In genomic region chr7:70434376-70434775, GRCh38 we compare ENCODE assay signal across 15 cellular contexts.
A peak's percentile ranks its signal among the peaks of the same experiment; 100 is the strongest.
DNase-seq lines count a peak whose midpoint lies in the region; ATAC-seq and TF ChIP-seq lines count a peak whose summit lies in the region.
"Had no signal": no experiment of that assay in that cellular context is flagged by ENCODE, and none has a peak within 500 bp of the region (broad histone marks: within the 10 kb centered on the region; RNA-seq: fewer than 3 reads in every experiment).

No MANE protein-coding gene starts in this region.

- no peak overlapping the region for H3K9ac ChIP-seq in neural cell (ENCODE audit: low read length)

- TF ChIP-seq CTCF in VCaP (conservative IDR thresholded peaks at IDR 0.05): peak; percentile 30
- TF ChIP-seq CTCF in neural cell (IDR thresholded peaks at IDR 0.05; ENCODE audit: poor library complexity, severe bottlenecking): peak; percentile 10
- no peak for TF ChIP-seq CTCF in glutamatergic neuron (IDR thresholded peaks at IDR 0.05; ENCODE audit: partially characterized antibody, unreplicated experiment)

- no peaks in the 10 kb centered on the region for H4K20me1 ChIP-seq in neural cell (ENCODE audit: insufficient read depth)

- H3K4me2 ChIP-seq in neural cell (ENCODE audit: low read length): no peak overlapping the region

- no peaks in the 10 kb centered on the region for H3K4me1 ChIP-seq in right cardiac atrium (ENCODE audit: control insufficient read depth, insufficient read depth, low read length)

- DNase-seq in NCI-H1417 (lab: John Stamatoyannopoulos, UW) (peak in 2 of 3 experiments; percentile 10 to 28), NCI-H1417 treated with DMSO at 0.1 percent for 48 hours (lab: John Stamatoyannopoulos, UW) (no peak), HT1080 (ENCODE audit: low read depth) (peak; percentile 3), right cardiac atrium (no peak), glutamatergic neuron (no peak)
- DNase-seq in stimulated activated naive B cell treated with anti-CD40 and anti-IgM and Interleukin-4, amounts not matched to agents 10 μg/mL and 1 μg/mL and 100 μg/mL, for 72 hours: no peak
- DNase-seq: activated CD4-positive, alpha-beta T cell treated with anti-CD3 and anti-CD28 coated beads, Interleukin-2, amount 10 ng/mL, durations not matched to agents 24 days and 14 days; activated T-cell treated with anti-CD3 and anti-CD28 coated beads, Interleukin-2, amount 50 U/mL, for 4 hours; DMS79; NCI-H510A treated with DMSO at 0.1 percent for 48 hours had no signal

- H3K9me3 ChIP-seq in neural cell (ENCODE audit: low read length): no peaks in the 10 kb centered on the region
- H3K9me3 ChIP-seq in right cardiac atrium (ENCODE audit: control insufficient read depth, low read length): no peaks in the 10 kb centered on the region

- no peaks in the 10 kb centered on the region for H3K36me3 Mint-ChIP-seq in stimulated activated naive B cell treated with anti-CD40 and anti-IgM and Interleukin-4, amounts not matched to agents 10 μg/mL and 1 μg/mL and 100 μg/mL, for 72 hours
- H3K36me3 Mint-ChIP-seq in glutamatergic neuron (ENCODE audit: unreplicated experiment): no peaks in the 10 kb centered on the region

- 89% methylated on average over 2 of the region's 2 CpGs for WGBS in right cardiac atrium

- H3F3A ChIP-seq in neural cell (ENCODE audit: insufficient read depth, low read length, poor library complexity, severe bottlenecking): peaks cover 3% of the 10 kb centered on the region

- H3K27me3 ChIP-seq in neural cell (ENCODE audit: insufficient read depth, low read depth, low read length): no peaks in the 10 kb centered on the region
- H3K27me3 ChIP-seq in right cardiac atrium (ENCODE audit: control insufficient read depth, insufficient read depth): no peaks in the 10 kb centered on the region

- TF ChIP-seq EP300 in neural cell (conservative IDR thresholded peaks at IDR 0.05; ENCODE audit: poor library complexity, severe bottlenecking): no peak

- peaks cover 2 to 6% of the 10 kb centered on the region in 2 donors for H3K4me1 Mint-ChIP-seq in stimulated activated naive B cell treated with anti-CD40 and anti-IgM and Interleukin-4, amounts not matched to agents 10 μg/mL and 1 μg/mL and 100 μg/mL, for 72 hours
- peaks cover 32% of the 10 kb centered on the region for H3K4me1 Mint-ChIP-seq in glutamatergic neuron (ENCODE audit: low read depth, unreplicated experiment)
- H3K4me1 Mint-ChIP-seq: activated CD4-positive, alpha-beta T cell treated with anti-CD3 and anti-CD28 coated beads, Interleukin-2, amount 10 ng/mL, durations not matched to agents 24 days and 14 days had no signal

- no peak for ATAC-seq in right cardiac atrium
- ATAC-seq in stimulated activated naive B cell treated with anti-CD40 and anti-IgM and Interleukin-4, amounts not matched to agents 10 μg/mL and 1 μg/mL and 100 μg/mL, for 72 hours (replicated peaks): no peak
- ATAC-seq: activated T-cell treated with anti-CD3 and anti-CD28 coated beads, Interleukin-2, amount 50 U/mL, for 4 hours had no signal

- H3K9me3 Mint-ChIP-seq in stimulated activated naive B cell treated with anti-CD40 and anti-IgM and Interleukin-4, amounts not matched to agents 10 μg/mL and 1 μg/mL and 100 μg/mL, for 72 hours: no peaks in the 10 kb centered on the region
- peaks cover 4% of the 10 kb centered on the region for H3K9me3 Mint-ChIP-seq in glutamatergic neuron (ENCODE audit: unreplicated experiment)
- H3K9me3 Mint-ChIP-seq: activated T-cell treated with anti-CD3 and anti-CD28 coated beads, Interleukin-2, amount 50 U/mL, for 4 hours; memory B cell had no signal

- no peak overlapping the region for H3K4me3 ChIP-seq in neural cell (ENCODE audit: low read length)
- no peak overlapping the region for H3K4me3 ChIP-seq in right cardiac atrium (ENCODE audit: low read length)
- H3K4me3 ChIP-seq: skin epidermis had no signal

- no peak overlapping the region for H3K27ac Mint-ChIP-seq in stimulated activated naive B cell treated with anti-CD40 and anti-IgM and Interleukin-4, amounts not matched to agents 10 μg/mL and 1 μg/mL and 100 μg/mL, for 72 hours
- H3K27ac Mint-ChIP-seq in glutamatergic neuron (ENCODE audit: unreplicated experiment): no peak overlapping the region
- H3K27ac Mint-ChIP-seq: activated CD4-positive, alpha-beta T cell treated with anti-CD3 and anti-CD28 coated beads, Interleukin-2, amount 10 ng/mL, durations not matched to agents 24 days and 14 days; memory B cell; T-helper 2 cell treated with Interferon-gamma antibody and Interleukin-4, amounts not matched to agents 5 μg/mL and 100 μg/mL, for 36 hours had no signal

- no peak for TF ChIP-seq RAD21 in neural cell (conservative IDR thresholded peaks at IDR 0.05)

- no peaks in the 10 kb centered on the region for H3K9me2 ChIP-seq in neural cell (ENCODE audit: insufficient read depth, low read length)

- no peak overlapping the region for H3K27ac ChIP-seq in VCaP
- no peak overlapping the region for H3K27ac ChIP-seq in neural cell (ENCODE audit: low read length)
- H3K27ac ChIP-seq in right cardiac atrium (ENCODE audit: low read length): no peak overlapping the region
- H3K27ac ChIP-seq: skin epidermis had no signal

- no peak overlapping the region for H2AFZ ChIP-seq in neural cell (ENCODE audit: low read depth, low read length)

- no peaks in the 10 kb centered on the region for H3K79me2 ChIP-seq in neural cell (replicated peaks; ENCODE audit: insufficient read depth, low read length)

- no peaks in the 10 kb centered on the region for H3K27me3 Mint-ChIP-seq in stimulated activated naive B cell treated with anti-CD40 and anti-IgM and Interleukin-4, amounts not matched to agents 10 μg/mL and 1 μg/mL and 100 μg/mL, for 72 hours
- peaks cover 4% of the 10 kb centered on the region for H3K27me3 Mint-ChIP-seq in glutamatergic neuron (ENCODE audit: unreplicated experiment)
- H3K27me3 Mint-ChIP-seq: activated CD4-positive, alpha-beta T cell treated with anti-CD3 and anti-CD28 coated beads, Interleukin-2, amount 10 ng/mL, durations not matched to agents 24 days and 14 days; memory B cell had no signal

- intact Hi-C loops in right cardiac atrium (cut with DNase I): no loop called here

- no peak overlapping the region for H3K4me3 Mint-ChIP-seq in stimulated activated naive B cell treated with anti-CD40 and anti-IgM and Interleukin-4, amounts not matched to agents 10 μg/mL and 1 μg/mL and 100 μg/mL, for 72 hours
- no peak overlapping the region for H3K4me3 Mint-ChIP-seq in glutamatergic neuron (ENCODE audit: unreplicated experiment)
- H3K4me3 Mint-ChIP-seq: activated CD4-positive, alpha-beta T cell treated with anti-CD3 and anti-CD28 coated beads, Interleukin-2, amount 10 ng/mL, durations not matched to agents 24 days and 14 days; activated T-cell treated with anti-CD3 and anti-CD28 coated beads, Interleukin-2, amount 50 U/mL, for 4 hours; memory B cell; T-helper 2 cell treated with Interferon-gamma antibody and Interleukin-4, amounts not matched to agents 5 μg/mL and 100 μg/mL, for 36 hours had no signal

- H3K36me3 ChIP-seq in neural cell (ENCODE audit: insufficient read depth, low read length): no peaks in the 10 kb centered on the region

TF ChIP-seq in neural cell, 6 proteins besides CTCF, POLR2A, EP300 and RAD21:
- no peak for TF ChIP-seq REST (IDR thresholded peaks at IDR 0.05; ENCODE audit: borderline replicate concordance)
- TF ChIP-seq SMC3 (conservative IDR thresholded peaks at IDR 0.05; ENCODE audit: poor library complexity): no peak
- TF ChIP-seq MXI1 (conservative IDR thresholded peaks at IDR 0.05; ENCODE audit: poor library complexity, severe bottlenecking): no peak

Comparison
In these comparisons a context has a peak if more than half of its experiments do, and no peak if none do; other contexts are left out.
1. DNase-seq: peak in NCI-H1417 (2 of 3) and HT1080 (single experiment); none in NCI-H1417 treated with DMSO at 0.1 percent for 48 hours (single experiment), right cardiac atrium (0 of 3), stimulated activated naive B cell treated with anti-CD40 and anti-IgM and Interleukin-4, amounts not matched to agents 10 μg/mL and 1 μg/mL and 100 μg/mL, for 72 hours (single experiment) and glutamatergic neuron (single experiment).